Comparison of ENCODE assay signal across 8 cellular contexts in the genomic region with DNA sequence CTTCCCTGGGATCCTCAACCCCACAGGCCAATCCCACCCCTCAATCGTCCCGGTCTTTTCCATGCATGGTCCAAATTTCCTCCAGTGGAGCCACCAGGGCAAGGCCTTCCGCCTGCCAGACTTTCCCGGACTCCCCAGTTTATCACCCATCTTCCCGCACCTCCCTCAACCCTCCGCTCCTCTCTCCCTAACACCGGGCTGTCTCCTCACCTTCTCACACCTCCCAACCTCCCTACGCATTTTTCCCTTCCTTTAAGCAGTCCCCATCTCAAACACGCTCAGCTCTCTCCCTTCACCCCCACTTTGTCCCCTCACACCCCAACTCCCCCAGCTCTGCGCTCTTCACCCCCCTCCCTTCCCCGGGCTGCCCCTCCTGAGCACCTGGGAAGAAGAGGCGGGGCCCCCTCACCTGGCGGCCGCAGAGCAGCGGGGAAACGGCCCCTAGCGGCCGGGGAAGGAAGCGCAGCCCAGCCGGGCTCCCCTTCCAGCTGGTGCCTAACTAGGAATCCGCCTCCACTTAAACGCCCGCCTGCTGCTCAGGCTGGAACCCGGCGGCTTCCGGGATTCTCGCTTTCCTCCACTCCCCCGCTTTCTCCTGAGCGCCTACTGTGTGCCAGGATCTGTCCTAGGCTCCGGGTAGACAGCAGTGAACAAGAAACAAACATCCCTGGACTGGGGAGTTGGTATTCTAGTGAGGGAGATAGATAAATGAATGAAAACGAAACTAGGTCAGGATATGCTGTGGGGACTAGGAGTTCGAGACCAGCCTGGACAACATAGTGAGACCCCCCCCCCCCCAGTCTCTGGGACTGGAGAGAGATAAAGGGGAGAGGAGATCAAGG.
A peak's percentile ranks its signal among the peaks of the same experiment; 100 is the strongest.
DNase-seq lines count a peak whose midpoint lies in the region; ATAC-seq and TF ChIP-seq lines count a peak whose summit lies in the region.
"Not testable (repeated sequence)": the region's sequence is repeated elsewhere in the genome, so short reads cannot be mapped to it uniquely, and the experiment has no call there.

No MANE protein-coding gene starts in this region.

- H3K4me3 Mint-ChIP-seq in CD4-positive, CD25-positive, alpha-beta regulatory T cell = peak overlapping the region in 3 of 4 donors; percentile 49 to 78 (median 61)
- H3K4me3 Mint-ChIP-seq in natural killer cell = peak overlapping the region; percentile 71

- peak; percentile 66 to 77 for ATAC-seq in CD4-positive, CD25-positive, alpha-beta regulatory T cell (ENCODE audit: low read depth in 2 of 2)
- ATAC-seq in natural killer cell = peak; percentile 79 to 83 (median 81)

- not testable (repeated sequence) for H3K36me3 Mint-ChIP-seq in CD4-positive, CD25-positive, alpha-beta regulatory T cell; natural killer cell

- peak; percentile 84 for TF ChIP-seq CTCF in HEK293 (tag by site-specific recombination; IDR thresholded peaks at IDR 0.05)
- peak; percentile 75 for TF ChIP-seq CTCF in foreskin fibroblast (IDR thresholded peaks at IDR 0.05; ENCODE audit: low read depth, low read length)
- peak; percentile 77 for TF ChIP-seq CTCF in natural killer cell (IDR thresholded peaks at IDR 0.05)

- H3K4me3 ChIP-seq in CD4-positive, CD25-positive, alpha-beta regulatory T cell (ENCODE audit: low read depth, low read length) = peak overlapping the region; percentile 48
- peak overlapping the region; percentile 24 for H3K4me3 ChIP-seq in HEK293 (ENCODE audit: low read depth, low read length)
- H3K4me3 ChIP-seq in foreskin fibroblast (ENCODE audit: low read depth in 1 of 2, low read length in 2 of 2) = peak overlapping the region; percentile 40 to 53

- not testable (repeated sequence) for H3K36me3 ChIP-seq in CD4-positive, CD25-positive, alpha-beta regulatory T cell (ENCODE audit: control insufficient read depth, insufficient read depth, low read length); HEK293 (ENCODE audit: control insufficient read depth in 2 of 2, insufficient read depth in 1 of 2, low read length in 2 of 2)

- not testable (repeated sequence) for H3K27ac Mint-ChIP-seq in CD4-positive, CD25-positive, alpha-beta regulatory T cell
- H3K27ac Mint-ChIP-seq in natural killer cell = peak overlapping the region in 1 of 2 donors; percentile 70

- H3K4me1 ChIP-seq in CD4-positive, CD25-positive, alpha-beta regulatory T cell (ENCODE audit: control insufficient read depth, insufficient read depth, low read length, poor library complexity, severe bottlenecking); HEK293 (ENCODE audit: control insufficient read depth, insufficient read depth, low read length): not testable (repeated sequence)

- peaks cover 35% of the 10 kb centered on the region for H3K27me3 Mint-ChIP-seq in CD4-positive, CD25-positive, alpha-beta regulatory T cell
- peaks cover 8 to 17% of the 10 kb centered on the region in 2 donors for H3K27me3 Mint-ChIP-seq in natural killer cell (ENCODE audit: low read depth in 2 of 2)

- not testable (repeated sequence) for H3K9me3 Mint-ChIP-seq in CD4-positive, CD25-positive, alpha-beta regulatory T cell; natural killer cell

- peak; percentile 61 to 71 (median 66) for DNase-seq in CD4-positive, CD25-positive, alpha-beta regulatory T cell
- DNase-seq in NCI-H2029 treated with DMSO at 0.1 percent for 48 hours (lab: John Stamatoyannopoulos, UW) (peak; percentile 17), T-helper 1 cell (peak; percentile 52 to 67 (median 67)), foreskin fibroblast (peak; percentile 32 to 77), natural killer cell (peak; percentile 67)
- DNase-seq in activated naive CD4-positive, alpha-beta T cell treated with anti-CD3 and anti-CD28 coated beads, Interleukin-2, amount 50 U/mL, for 16 hours = peak; percentile 79
- peak; percentile 57 for DNase-seq in stimulated activated CD8-positive, alpha-beta memory T cell treated with anti-CD3 and anti-CD28 coated beads, Interleukin-4, amount 100 ng/mL, for 24 hours (ENCODE audit: low read depth)

- CTCF ChIA-PET in HEK293 (lab: Yijun Ruan, JAX) = interaction anchor here (0.6 to 1.4 kb wide), 7 partner anchors 10 to 571 kb away, joined by 3 to 9 read pairs (median 4); a partner anchor contains a TSS

- peaks cover 4 to 12% (median 7%) of the 10 kb centered on the region in 4 donors for H3K4me1 Mint-ChIP-seq in CD4-positive, CD25-positive, alpha-beta regulatory T cell
- peaks cover 6 to 16% of the 10 kb centered on the region in 2 donors for H3K4me1 Mint-ChIP-seq in natural killer cell

- POLR2A ChIA-PET in HEK293 (lab: Yijun Ruan, JAX) = interaction anchor here (0.6 to 0.7 kb wide), 2 partner anchors 11 to 37 kb away, joined by 3 read pairs; no protein-coding TSS in a partner anchor

- not testable (repeated sequence) for H3K9me3 ChIP-seq in CD4-positive, CD25-positive, alpha-beta regulatory T cell (ENCODE audit: control insufficient read depth in 2 of 2, low read length in 2 of 2); HEK293 (ENCODE audit: control insufficient read depth, insufficient read depth, low read depth, low read length)

- not testable (repeated sequence) for H3K27me3 ChIP-seq in CD4-positive, CD25-positive, alpha-beta regulatory T cell (ENCODE audit: control insufficient read depth, insufficient read depth, low read length)

- intact Hi-C loops in natural killer cell (cut with micrococcal nuclease) = not testable (repeated sequence)

- H3K27ac ChIP-seq in CD4-positive, CD25-positive, alpha-beta regulatory T cell (ENCODE audit: insufficient read depth, low read length, poor library complexity, severe bottlenecking); HEK293 (ENCODE audit: extremely low read depth, low read depth, low read length): not testable (repeated sequence)

TF ChIP-seq in HEK293, 187 proteins besides CTCF, POLR2A, EP300 and RAD21 (continues in another document):
- peak; percentile 24; the same call in 1 of the 2 replicates for TF ChIP-seq KLF16 (tag by site-specific recombination; IDR thresholded peaks at IDR 0.05)
- peak; percentile 20; the same call in 1 of the 2 replicates for TF ChIP-seq ZNF843 (tag by site-specific recombination; IDR thresholded peaks at IDR 0.05)
- TF ChIP-seq ZNF501 (tag by site-specific recombination; IDR thresholded peaks at IDR 0.05) = 0 out of 2 replicates have a peak, but pooled peaks have one; percentile 28
- peak; percentile 35 for TF ChIP-seq ZIC2 (tag by site-specific recombination; IDR thresholded peaks at IDR 0.05)
- TF ChIP-seq, protein P1, sequence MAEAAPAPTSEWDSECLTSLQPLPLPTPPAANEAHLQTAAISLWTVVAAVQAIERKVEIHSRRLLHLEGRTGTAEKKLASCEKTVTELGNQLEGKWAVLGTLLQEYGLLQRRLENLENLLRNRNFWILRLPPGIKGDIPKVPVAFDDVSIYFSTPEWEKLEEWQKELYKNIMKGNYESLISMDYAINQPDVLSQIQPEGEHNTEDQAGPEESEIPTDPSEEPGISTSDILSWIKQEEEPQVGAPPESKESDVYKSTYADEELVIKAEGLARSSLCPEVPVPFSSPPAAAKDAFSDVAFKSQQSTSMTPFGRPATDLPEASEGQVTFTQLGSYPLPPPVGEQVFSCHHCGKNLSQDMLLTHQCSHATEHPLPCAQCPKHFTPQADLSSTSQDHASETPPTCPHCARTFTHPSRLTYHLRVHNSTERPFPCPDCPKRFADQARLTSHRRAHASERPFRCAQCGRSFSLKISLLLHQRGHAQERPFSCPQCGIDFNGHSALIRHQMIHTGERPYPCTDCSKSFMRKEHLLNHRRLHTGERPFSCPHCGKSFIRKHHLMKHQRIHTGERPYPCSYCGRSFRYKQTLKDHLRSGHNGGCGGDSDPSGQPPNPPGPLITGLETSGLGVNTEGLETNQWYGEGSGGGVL (tag by site-specific recombination; IDR thresholded peaks at IDR 0.05) = peak; percentile 41
- peak; percentile 53; the same call in 1 of the 2 replicates for TF ChIP-seq ZNF335 (tag by site-specific recombination; conservative IDR thresholded peaks at IDR 0.05)
- TF ChIP-seq ZBTB48 (tag by site-specific recombination; IDR thresholded peaks at IDR 0.05) = 0 out of 2 replicates have a peak, but pooled peaks have one; percentile 34
- TF ChIP-seq KLF9 (tag by site-specific recombination; IDR thresholded peaks at IDR 0.05; ENCODE audit: low read depth) = peak; percentile 31; the same call in 1 of the 2 replicates
- TF ChIP-seq ZBTB8A (tag by site-specific recombination; IDR thresholded peaks at IDR 0.05) = peak; percentile 43
- peak; percentile 49; the same call in 1 of the 2 replicates for TF ChIP-seq ZNF2 (tag by site-specific recombination; IDR thresholded peaks at IDR 0.05)
- TF ChIP-seq ZBTB17 (tag by site-specific recombination; IDR thresholded peaks at IDR 0.05) = 0 out of 2 replicates have a peak, but pooled peaks have one; percentile 46
- peak; percentile 50; the same call in 1 of the 2 replicates for TF ChIP-seq ZFHX2 (tag by site-specific recombination; conservative IDR thresholded peaks at IDR 0.05)
- TF ChIP-seq ZNF629 (tag by site-specific recombination; IDR thresholded peaks at IDR 0.05) = peak; percentile 38
- TF ChIP-seq, protein P2, sequence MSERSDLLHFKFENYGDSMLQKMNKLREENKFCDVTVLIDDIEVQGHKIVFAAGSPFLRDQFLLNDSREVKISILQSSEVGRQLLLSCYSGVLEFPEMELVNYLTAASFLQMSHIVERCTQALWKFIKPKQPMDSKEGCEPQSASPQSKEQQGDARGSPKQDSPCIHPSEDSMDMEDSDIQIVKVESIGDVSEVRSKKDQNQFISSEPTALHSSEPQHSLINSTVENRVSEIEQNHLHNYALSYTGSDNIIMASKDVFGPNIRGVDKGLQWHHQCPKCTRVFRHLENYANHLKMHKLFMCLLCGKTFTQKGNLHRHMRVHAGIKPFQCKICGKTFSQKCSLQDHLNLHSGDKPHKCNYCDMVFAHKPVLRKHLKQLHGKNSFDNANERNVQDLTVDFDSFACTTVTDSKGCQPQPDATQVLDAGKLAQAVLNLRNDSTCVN (tag by site-specific recombination; optimal IDR thresholded peaks at IDR 0.05) = peak; percentile 16
- peak; percentile 36; the same call in 1 of the 2 replicates for TF ChIP-seq ZNF654 (tag by site-specific recombination; IDR thresholded peaks at IDR 0.05; ENCODE audit: low read depth)

Comparison
In these comparisons a context has a peak if more than half of its experiments do, and no peak if none do; other contexts are left out.
1. DNase-seq: peak in every context shown above with its lines; median percentile 79 in activated naive CD4-positive, alpha-beta T cell treated with anti-CD3 and anti-CD28 coated beads, Interleukin-2, amount 50 U/mL, for 16 hours; 67 in T-helper 1 cell; 67 in natural killer cell; 66 in CD4-positive, CD25-positive, alpha-beta regulatory T cell; 57 in stimulated activated CD8-positive, alpha-beta memory T cell treated with anti-CD3 and anti-CD28 coated beads, Interleukin-4, amount 100 ng/mL, for 24 hours; 54 in foreskin fibroblast; 17 in NCI-H2029 treated with DMSO at 0.1 percent for 48 hours.